1 cellular context compared by ENCODE assay signal in genomic region chr1:183907106-183907505, GRCh38.
TF ChIP-seq lines count a peak whose summit lies in the region.

No MANE protein-coding gene starts in this region.

TF ChIP-seq in IMR-90, 13 proteins besides CTCF, POLR2A, EP300 and RAD21 (continued from another document):
- TF ChIP-seq USF2 (IDR thresholded peaks at IDR 0.05; ENCODE audit: low read depth, low read length) (no peak), CEBPB (IDR thresholded peaks at IDR 0.05; ENCODE audit: low read depth, low read length) (no peak), NFE2L2 (IDR thresholded peaks at IDR 0.05; ENCODE audit: low read depth, low read length) (no peak), RCOR1 (IDR thresholded peaks at IDR 0.05; ENCODE audit: insufficient replicate concordance, low read length) (no peak), FOS (IDR thresholded peaks at IDR 0.05; ENCODE audit: low read depth, low read length) (no peak), BHLHE40 (IDR thresholded peaks at IDR 0.05; ENCODE audit: low read depth, low read length) (no peak)
TF ChIP-seq in IMR-90: peak in this region for 0.
